In genomic region chr17:79272220-79272619, GRCh38 we compare ENCODE assay signal across 1 cellular context.
TF ChIP-seq lines count a peak whose summit lies in the region.

No MANE protein-coding gene starts in this region.

TF ChIP-seq in SK-N-SH, 30 proteins besides CTCF, POLR2A, EP300 and RAD21 (continued from another document):
- TF ChIP-seq, protein P1, sequence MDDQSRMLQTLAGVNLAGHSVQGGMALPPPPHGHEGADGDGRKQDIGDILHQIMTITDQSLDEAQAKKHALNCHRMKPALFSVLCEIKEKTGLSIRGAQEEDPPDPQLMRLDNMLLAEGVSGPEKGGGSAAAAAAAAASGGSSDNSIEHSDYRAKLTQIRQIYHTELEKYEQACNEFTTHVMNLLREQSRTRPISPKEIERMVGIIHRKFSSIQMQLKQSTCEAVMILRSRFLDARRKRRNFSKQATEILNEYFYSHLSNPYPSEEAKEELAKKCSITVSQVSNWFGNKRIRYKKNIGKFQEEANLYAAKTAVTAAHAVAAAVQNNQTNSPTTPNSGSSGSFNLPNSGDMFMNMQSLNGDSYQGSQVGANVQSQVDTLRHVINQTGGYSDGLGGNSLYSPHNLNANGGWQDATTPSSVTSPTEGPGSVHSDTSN (IDR thresholded peaks at IDR 0.05) = no peak
- TF ChIP-seq GABPA (IDR thresholded peaks at IDR 0.05; ENCODE audit: low read depth) (no peak), TEAD4 (IDR thresholded peaks at IDR 0.05; ENCODE audit: borderline replicate concordance, insufficient read depth) (no peak), GATA2 (CRISPR knock-in tag; IDR thresholded peaks at IDR 0.05) (peak; percentile 100), TCF12 (IDR thresholded peaks at IDR 0.05) (peak; percentile 38; the same call in 1 of the 2 replicates), MXI1 (IDR thresholded peaks at IDR 0.05; ENCODE audit: low read depth, low read length) (peak; percentile 75; the same call in 1 of the 2 replicates), ELF1 (IDR thresholded peaks at IDR 0.05) (no peak)
